Comparison of ENCODE assay signal across 25 cellular contexts in genomic region chr20:34345426-34345757, GRCh38.
"Had no signal": no experiment of that assay in that cellular context is flagged by ENCODE, and none has a peak within 500 bp of the region (broad histone marks: within the 10 kb centered on the region; RNA-seq: fewer than 3 reads in every experiment).

No MANE protein-coding gene starts in this region.

- H3K4me1 ChIP-seq: esophagus muscularis mucosa, gastroesophageal sphincter, heart left ventricle, left lung, psoas muscle, suprapubic skin, vagina had no signal

- DNase-seq: dermis blood vessel endothelial cell; effector memory CD4-positive, alpha-beta T cell; foreskin keratinocyte; heart left ventricle; kidney; left lung; mesenchymal stem cell; midbrain; naive thymus-derived CD8-positive, alpha-beta T cell; occipital lobe; ovary; psoas muscle; right cardiac atrium; stimulated activated CD4-positive, alpha-beta T cell treated with anti-CD3 and anti-CD28 coated beads, Interleukin-15, amount 100 ng/mL, for 24 hours; stimulated activated CD4-positive, alpha-beta T cell treated with anti-CD3 and anti-CD28 coated beads, Interleukin-2, amount 100 ng/mL, for 48 hours; stimulated activated naive CD4-positive, alpha-beta T cell; stimulated activated naive CD8-positive, alpha-beta T cell treated with anti-CD3 and anti-CD28 coated beads, Interleukin-15, amount 100 ng/mL, for 72 hours had no signal

- H3K4me1 Mint-ChIP-seq: stimulated activated naive CD8-positive, alpha-beta T cell treated with anti-CD3 and anti-CD28 coated beads, Interleukin-15, amount 100 ng/mL, for 72 hours had no signal

- H3K27ac Mint-ChIP-seq: stimulated activated naive CD8-positive, alpha-beta T cell treated with anti-CD3 and anti-CD28 coated beads, Interleukin-15, amount 100 ng/mL, for 72 hours had no signal

- ATAC-seq: foreskin keratinocyte; gastroesophageal sphincter; heart left ventricle; left lung; naive thymus-derived CD8-positive, alpha-beta T cell; psoas muscle; right cardiac atrium; stimulated activated naive CD8-positive, alpha-beta T cell treated with anti-CD3 and anti-CD28 coated beads, Interleukin-15, amount 100 ng/mL, for 72 hours had no signal

- FAIRE-seq: endothelial cell of umbilical vein, kidney had no signal

- H3K4me3 ChIP-seq: coronary artery, esophagus muscularis mucosa, gastroesophageal sphincter, heart left ventricle, hepatocyte, left lung, ovary, psoas muscle, skin epidermis, suprapubic skin, vagina had no signal

- H2AFZ ChIP-seq: hepatocyte had no signal

- H3K27ac ChIP-seq: coronary artery, esophagus muscularis mucosa, foreskin keratinocyte, gastroesophageal sphincter, heart left ventricle, hepatocyte, left lung, ovary, psoas muscle, skin epidermis, suprapubic skin, vagina had no signal

- H3K36me3 Mint-ChIP-seq: naive thymus-derived CD8-positive, alpha-beta T cell had no signal

- H3K4me3 Mint-ChIP-seq: naive thymus-derived CD8-positive, alpha-beta T cell; stimulated activated naive CD8-positive, alpha-beta T cell treated with anti-CD3 and anti-CD28 coated beads, Interleukin-15, amount 100 ng/mL, for 72 hours had no signal

- H3K79me2 ChIP-seq: hepatocyte had no signal

- H3K27me3 Mint-ChIP-seq: naive thymus-derived CD8-positive, alpha-beta T cell; stimulated activated naive CD8-positive, alpha-beta T cell treated with anti-CD3 and anti-CD28 coated beads, Interleukin-15, amount 100 ng/mL, for 72 hours had no signal

- H3K4me2 ChIP-seq: hepatocyte had no signal

- H3K36me3 ChIP-seq: esophagus muscularis mucosa, gastroesophageal sphincter, heart left ventricle, left lung, ovary, suprapubic skin, vagina had no signal

- H3K27me3 ChIP-seq: esophagus muscularis mucosa, foreskin keratinocyte, gastroesophageal sphincter, heart left ventricle, hepatocyte, left lung, ovary, suprapubic skin, vagina had no signal

- H3K9me3 ChIP-seq: esophagus muscularis mucosa, gastroesophageal sphincter, heart left ventricle, left lung, ovary, psoas muscle, suprapubic skin, vagina had no signal

- H3K9me3 Mint-ChIP-seq: naive thymus-derived CD8-positive, alpha-beta T cell; stimulated activated naive CD8-positive, alpha-beta T cell treated with anti-CD3 and anti-CD28 coated beads, Interleukin-15, amount 100 ng/mL, for 72 hours had no signal
